ENCODE assay signal across 8 cellular contexts in the genomic region with DNA sequence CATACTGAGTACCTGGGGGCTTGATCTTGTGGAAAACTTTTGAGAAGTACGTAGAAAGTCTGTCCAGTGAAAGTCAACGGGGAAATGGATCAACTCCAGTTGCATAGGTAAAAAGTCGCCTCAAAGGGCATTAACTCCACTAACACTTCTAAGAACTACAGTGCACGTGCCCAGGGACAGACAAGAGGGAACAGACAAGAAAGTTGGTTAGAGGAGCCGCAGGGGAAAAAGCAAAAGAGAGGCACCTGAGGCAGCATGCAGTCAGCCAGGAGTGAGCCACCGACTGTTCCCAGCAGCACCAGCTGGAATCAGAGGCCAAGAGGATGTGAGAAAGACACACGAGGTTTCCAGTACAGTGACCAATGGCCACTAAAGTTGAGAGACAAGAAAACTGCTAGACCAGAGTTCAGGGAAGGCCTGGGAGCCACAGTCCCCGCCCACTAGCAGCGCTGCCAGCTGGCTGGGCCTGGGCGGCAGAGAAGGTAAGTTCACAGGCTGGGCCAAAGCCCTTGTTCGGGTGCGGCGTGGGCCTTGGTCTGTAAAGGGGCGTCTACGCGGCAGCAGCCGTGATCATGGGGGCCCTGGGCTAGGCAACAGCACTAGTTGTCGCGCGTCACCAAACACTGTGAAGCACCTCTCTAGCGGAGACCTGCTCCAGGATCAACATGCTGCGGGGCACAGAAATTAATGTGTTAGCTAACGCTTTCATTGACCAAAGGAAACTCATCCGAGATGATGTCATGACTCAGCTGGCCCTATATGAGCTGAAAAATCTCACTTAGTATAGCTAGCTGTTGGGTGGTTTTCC. TPM values are rescaled to one million over a fixed set of nuclear protein-coding genes. Genes with fewer than 3 reads are reported as not detected.
DNase-seq lines count a peak whose midpoint lies in the region; ATAC-seq and TF ChIP-seq lines count a peak whose summit lies in the region.
"Had no signal": no experiment of that assay in that cellular context is flagged by ENCODE, and none has a peak within 500 bp of the region (broad histone marks: within the 10 kb centered on the region; RNA-seq: fewer than 3 reads in every experiment).

No MANE protein-coding gene starts in this region.

- H3K27me3 Mint-ChIP-seq in GM23338 (ENCODE audit: insufficient read depth, low read depth, poor library complexity): peaks cover 4% of the 10 kb centered on the region
- H3K27me3 Mint-ChIP-seq: activated CD8-positive, alpha-beta memory T cell treated with anti-CD3 and anti-CD28 coated beads, Interleukin-2, amount 10 ng/mL, durations not matched to agents 7 days and 5 days had no signal

- no peak overlapping the region for H2AFZ ChIP-seq in GM23338

- no peaks in the 10 kb centered on the region for H3K9me2 ChIP-seq in GM23338 (ENCODE audit: insufficient read depth)

- H3K9me3 ChIP-seq in WERI-Rb-1 (ENCODE audit: severe bottlenecking): no peaks in the 10 kb centered on the region
- no peaks in the 10 kb centered on the region for H3K9me3 ChIP-seq in right cardiac atrium (ENCODE audit: control insufficient read depth, low read length)

- H3K4me3 Mint-ChIP-seq in GM23338: no peak overlapping the region
- peak overlapping the region; percentile 28 for H3K4me3 Mint-ChIP-seq in stimulated activated effector memory CD8-positive, alpha-beta T cell treated with anti-CD3 and anti-CD28 coated beads, Interleukin-12 subunit alpha, Interleukin-12 subunit beta, amount 100 ng/mL, for 72 hours
- H3K4me3 Mint-ChIP-seq: activated CD8-positive, alpha-beta memory T cell treated with anti-CD3 and anti-CD28 coated beads, Interleukin-2, amount 10 ng/mL, durations not matched to agents 7 days and 5 days had no signal

- peaks cover 71% of the 10 kb centered on the region for H4K20me1 ChIP-seq in GM23338 (replicated peaks; ENCODE audit: insufficient read depth)

- ATAC-seq in GM23338: peak; percentile 83
- ATAC-seq in right cardiac atrium: peak; percentile 38 to 59
- no peak for ATAC-seq in stimulated activated effector memory CD8-positive, alpha-beta T cell treated with anti-CD3 and anti-CD28 coated beads, Interleukin-12 subunit alpha, Interleukin-12 subunit beta, amount 100 ng/mL, for 72 hours
- ATAC-seq: activated CD8-positive, alpha-beta memory T cell treated with anti-CD3 and anti-CD28 coated beads, Interleukin-2, amount 10 ng/mL, durations not matched to agents 7 days and 5 days had no signal

- peak overlapping the region; percentile 41 for H3K4me2 ChIP-seq in GM23338

- peaks cover 100% of the 10 kb centered on the region for H3K79me2 ChIP-seq in GM23338 (replicated peaks; ENCODE audit: insufficient read depth)

- intact Hi-C loops in right cardiac atrium (cut with DNase I): loop anchor here in 1 of 4 donors (10.0 kb wide), 1 partner anchor 61 kb away; no protein-coding TSS in a partner anchor

- H3K27ac ChIP-seq in GM23338 (ENCODE audit: low read depth) (peak overlapping the region; percentile 51; the same call in 1 of the 2 replicates), WERI-Rb-1 (peak overlapping the region; percentile 84), right cardiac atrium (ENCODE audit: low read length) (no peak overlapping the region)

- peaks cover 80% of the 10 kb centered on the region for H3K4me1 ChIP-seq in GM23338 (ENCODE audit: insufficient read depth)
- peaks cover 30% of the 10 kb centered on the region for H3K4me1 ChIP-seq in right cardiac atrium (ENCODE audit: control insufficient read depth, insufficient read depth, low read length)

- 80% methylated on average over 24 of the region's 24 CpGs for WGBS in right cardiac atrium

- H3K27me3 ChIP-seq in GM23338 (ENCODE audit: insufficient read depth) (no peaks in the 10 kb centered on the region), WERI-Rb-1 (ENCODE audit: insufficient read depth, low read depth, severe bottlenecking) (no peaks in the 10 kb centered on the region), right cardiac atrium (ENCODE audit: control insufficient read depth, insufficient read depth) (no peaks in the 10 kb centered on the region)

- H3K4me1 Mint-ChIP-seq in GM23338: peaks cover 70% of the 10 kb centered on the region
- H3K4me1 Mint-ChIP-seq in stimulated activated effector memory CD8-positive, alpha-beta T cell treated with anti-CD3 and anti-CD28 coated beads, Interleukin-12 subunit alpha, Interleukin-12 subunit beta, amount 100 ng/mL, for 72 hours: peaks cover 67% of the 10 kb centered on the region

- H3K36me3 Mint-ChIP-seq in GM23338 (ENCODE audit: low read depth): no peaks in the 10 kb centered on the region
- peaks cover 5% of the 10 kb centered on the region for H3K36me3 Mint-ChIP-seq in stimulated activated effector memory CD8-positive, alpha-beta T cell treated with anti-CD3 and anti-CD28 coated beads, Interleukin-12 subunit alpha, Interleukin-12 subunit beta, amount 100 ng/mL, for 72 hours

- in situ Hi-C loops in ACHN (cut with HindIII; ENCODE audit: low pct_ligation_motif_present, low pct_unique_long_range_greater_than_20kb, low sequenced_read_pairs): no loop called here

- no peaks in the 10 kb centered on the region for H3K9me3 Mint-ChIP-seq in GM23338
- H3K9me3 Mint-ChIP-seq in stimulated activated effector memory CD8-positive, alpha-beta T cell treated with anti-CD3 and anti-CD28 coated beads, Interleukin-12 subunit alpha, Interleukin-12 subunit beta, amount 100 ng/mL, for 72 hours: no peaks in the 10 kb centered on the region

- H3K36me3 ChIP-seq in GM23338 (ENCODE audit: insufficient read depth): no peaks in the 10 kb centered on the region
- no peaks in the 10 kb centered on the region for H3K36me3 ChIP-seq in WERI-Rb-1

- H3K4me3 ChIP-seq in GM23338 (no peak overlapping the region), WERI-Rb-1 (ENCODE audit: low read depth, low read length) (peak overlapping the region; percentile 15), right cardiac atrium (ENCODE audit: low read length) (no peak overlapping the region)

- H3F3A ChIP-seq in GM23338 (replicated peaks; ENCODE audit: low read depth): no peaks in the 10 kb centered on the region; the same call in 1 of the 2 replicates

- peak; percentile 64 for DNase-seq in GM23338 (ENCODE audit: low spot score)
- peak; percentile 59 for DNase-seq in WERI-Rb-1
- DNase-seq in right cardiac atrium: peak in 2 of 3 donors; percentile 59 to 62
- no peak for DNase-seq in stimulated activated effector memory CD8-positive, alpha-beta T cell treated with anti-CD3 and anti-CD28 coated beads, Interleukin-12 subunit alpha, Interleukin-12 subunit beta, amount 100 ng/mL, for 72 hours (ENCODE audit: low spot score in 2 of 2)
- no peak for DNase-seq in NCI-H146 treated with DMSO at 0.1 percent for 48 hours (lab: John Stamatoyannopoulos, UW; ENCODE audit: unreplicated experiment)
- DNase-seq in ACHN: no peak
- DNase-seq in NCI-H1694 (lab: John Stamatoyannopoulos, UW): no peak
- DNase-seq: activated CD8-positive, alpha-beta memory T cell treated with anti-CD3 and anti-CD28 coated beads, Interleukin-2, amount 10 ng/mL, durations not matched to agents 7 days and 5 days had no signal

- H3K27ac Mint-ChIP-seq in GM23338: peak overlapping the region; percentile 53; the same call in 1 of the 2 replicates
- H3K27ac Mint-ChIP-seq in stimulated activated effector memory CD8-positive, alpha-beta T cell treated with anti-CD3 and anti-CD28 coated beads, Interleukin-12 subunit alpha, Interleukin-12 subunit beta, amount 100 ng/mL, for 72 hours: peak overlapping the region; percentile 81
- H3K27ac Mint-ChIP-seq: activated CD8-positive, alpha-beta memory T cell treated with anti-CD3 and anti-CD28 coated beads, Interleukin-2, amount 10 ng/mL, durations not matched to agents 7 days and 5 days had no signal

- TF ChIP-seq CTCF in GM23338 (conservative IDR thresholded peaks at IDR 0.05; ENCODE audit: low read depth in 2 of 2) (no peak), WERI-Rb-1 (IDR thresholded peaks at IDR 0.05; ENCODE audit: low read depth, low read length) (no peak)

TF ChIP-seq in GM23338, 12 proteins besides CTCF, POLR2A, EP300 and RAD21 (continues in another document):
- no peak for TF ChIP-seq EZH2 (IDR thresholded peaks at IDR 0.05; ENCODE audit: low read depth, unreplicated experiment)
- TF ChIP-seq, protein P1, sequence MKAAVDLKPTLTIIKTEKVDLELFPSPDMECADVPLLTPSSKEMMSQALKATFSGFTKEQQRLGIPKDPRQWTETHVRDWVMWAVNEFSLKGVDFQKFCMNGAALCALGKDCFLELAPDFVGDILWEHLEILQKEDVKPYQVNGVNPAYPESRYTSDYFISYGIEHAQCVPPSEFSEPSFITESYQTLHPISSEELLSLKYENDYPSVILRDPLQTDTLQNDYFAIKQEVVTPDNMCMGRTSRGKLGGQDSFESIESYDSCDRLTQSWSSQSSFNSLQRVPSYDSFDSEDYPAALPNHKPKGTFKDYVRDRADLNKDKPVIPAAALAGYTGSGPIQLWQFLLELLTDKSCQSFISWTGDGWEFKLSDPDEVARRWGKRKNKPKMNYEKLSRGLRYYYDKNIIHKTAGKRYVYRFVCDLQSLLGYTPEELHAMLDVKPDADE (IDR thresholded peaks at IDR 0.05): no peak
- no peak for TF ChIP-seq CREB1 (CRISPR knock-in tag; IDR thresholded peaks at IDR 0.05; ENCODE audit: low read depth)
- no peak for TF ChIP-seq JUNB (IDR thresholded peaks at IDR 0.05; ENCODE audit: unreplicated experiment)
- no peak for TF ChIP-seq NANOG (IDR thresholded peaks at IDR 0.05; ENCODE audit: borderline replicate concordance)
- TF ChIP-seq ZNF331 (CRISPR knock-in tag; IDR thresholded peaks at IDR 0.05; ENCODE audit: low read depth): no peak
- no peak for TF ChIP-seq POLR2AphosphoS5 (IDR thresholded peaks at IDR 0.05; ENCODE audit: low read depth)

RNA-seq across cellular contexts. Expression of a gene that starts 14.0 kb away (rescaled TPM):
- 439 and 441 TPM in 2 replicates for total RNA-seq in GM23338 (2014; rRNA removed; shearing (Covaris generic))
- polyA plus RNA-seq in GM23338 (2016; fragmentation: Nextera tagmentation; extraction: Ambion mirVana) (309 and 317 TPM in 2 replicates), right cardiac atrium (259 TPM)
- total RNA-seq in right cardiac atrium: 100 to 1,000 TPM; 453 to 583 (median 494) TPM

Comparison
In these comparisons a context has a peak if more than half of its experiments do, and no peak if none do; other contexts are left out.
1. DNase-seq: peak in GM23338 (single experiment), WERI-Rb-1 (single experiment) and right cardiac atrium (2 of 3); none in stimulated activated effector memory CD8-positive, alpha-beta T cell treated with anti-CD3 and anti-CD28 coated beads, Interleukin-12 subunit alpha, Interleukin-12 subunit beta, amount 100 ng/mL, for 72 hours (0 of 2), NCI-H146 treated with DMSO at 0.1 percent for 48 hours (single experiment), ACHN (single experiment) and NCI-H1694 (single experiment).